In the genomic region with DNA sequence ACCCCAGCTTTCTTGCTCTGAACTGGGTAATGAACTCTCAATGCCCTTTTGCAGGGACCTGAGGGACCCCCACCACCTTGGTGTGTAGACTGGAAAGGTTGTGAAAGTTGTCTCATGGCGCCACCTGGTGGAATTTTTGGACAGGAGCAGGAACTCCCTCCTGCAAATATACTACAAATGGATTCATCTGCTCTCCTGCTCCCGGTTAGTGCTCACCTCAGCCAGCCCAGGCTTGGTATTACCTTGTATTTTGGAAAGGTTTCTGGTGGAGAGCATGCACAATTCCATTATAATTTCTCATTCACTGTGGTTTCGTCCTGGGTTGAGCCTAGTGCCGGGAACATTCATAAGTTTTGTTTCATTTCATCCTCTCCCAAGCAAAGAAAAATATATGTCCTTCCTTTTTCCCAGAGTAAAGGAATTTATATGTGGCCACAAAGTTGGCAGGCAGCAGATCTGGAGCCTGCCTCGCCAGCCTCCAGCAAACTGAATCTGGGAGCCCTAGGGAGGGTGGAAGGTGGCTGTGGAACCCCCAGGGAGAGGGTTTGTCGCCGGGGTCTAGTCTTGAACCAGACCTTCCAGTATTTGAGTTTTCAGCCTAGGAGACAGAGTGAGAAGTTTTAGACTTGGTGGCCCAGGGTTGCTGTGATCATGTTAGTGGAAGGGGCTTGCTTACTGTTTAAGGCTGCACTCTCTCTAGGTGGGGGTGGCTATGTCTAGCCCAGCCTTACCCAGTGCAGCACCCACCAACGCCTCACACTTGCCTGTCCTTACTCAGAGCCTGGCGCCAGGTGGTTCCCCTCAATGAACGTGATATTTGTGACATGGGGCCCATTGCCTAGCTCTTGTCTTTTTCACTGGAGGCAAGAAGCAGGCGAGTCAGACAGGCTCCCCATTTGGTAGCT, we compare ENCODE assay signal across 8 cellular contexts. TPM values are rescaled to one million over a fixed set of nuclear protein-coding genes. Genes with fewer than 3 reads are reported as not detected.
DNase-seq lines count a peak whose midpoint lies in the region; ATAC-seq, FAIRE-seq and TF ChIP-seq lines count a peak whose summit lies in the region.

No MANE protein-coding gene starts in this region.

- ATAC-seq in GM18505 (IDR thresholded peaks at IDR 0.05; ENCODE audit: unreplicated experiment) = no peak

- no peaks in the 10 kb centered on the region for H3K9me2 ChIP-seq in hepatocyte (replicated peaks; ENCODE audit: insufficient read depth)

- FAIRE-seq in astrocyte (lab: Jason Lieb, UNC) = no peak

- H3K36me3 ChIP-seq in KMS-11 (ENCODE audit: insufficient read depth) (no peaks in the 10 kb centered on the region), astrocyte (ENCODE audit: insufficient read depth, low read length) (no peaks in the 10 kb centered on the region), hepatocyte (replicated peaks; ENCODE audit: insufficient read depth, low read depth) (no peaks in the 10 kb centered on the region), sigmoid colon (no peaks in the 10 kb centered on the region)

- H3K27me3 ChIP-seq in KMS-11 (ENCODE audit: insufficient read depth, low read depth) = peaks cover 7% of the 10 kb centered on the region; the same call in 1 of the 2 replicates
- H3K27me3 ChIP-seq in astrocyte (ENCODE audit: insufficient read depth, low read length) = peaks cover 34% of the 10 kb centered on the region
- no peaks in the 10 kb centered on the region for H3K27me3 ChIP-seq in hepatocyte
- H3K27me3 ChIP-seq in sigmoid colon = peaks cover 0 to 4% (median 0%) of the 10 kb centered on the region in 3 donors

- H3K27ac ChIP-seq in KMS-11 (no peak overlapping the region), astrocyte (ENCODE audit: low read depth, low read length) (no peak overlapping the region), hepatocyte (no peak overlapping the region), sigmoid colon (no peak overlapping the region)

- H3K36me3 Mint-ChIP-seq in astrocyte (ENCODE audit: low read depth, unreplicated experiment) = no peaks in the 10 kb centered on the region

- H3K9ac ChIP-seq in KMS-11 (no peak overlapping the region), astrocyte (ENCODE audit: low read length) (no peak overlapping the region)

- H3K4me1 ChIP-seq in KMS-11 (ENCODE audit: low read depth, poor library complexity, severe bottlenecking) = no peaks in the 10 kb centered on the region
- no peaks in the 10 kb centered on the region for H3K4me1 ChIP-seq in astrocyte (ENCODE audit: insufficient read depth, low read length)
- no peaks in the 10 kb centered on the region for H3K4me1 ChIP-seq in hepatocyte (ENCODE audit: insufficient read depth)
- H3K4me1 ChIP-seq in sigmoid colon = no peaks in the 10 kb centered on the region

- peak; percentile 93 for TF ChIP-seq CTCF in KMS-11 (conservative IDR thresholded peaks at IDR 0.05; ENCODE audit: low read depth, low read length)
- peak; percentile 82 for TF ChIP-seq CTCF in astrocyte (IDR thresholded peaks at IDR 0.05; ENCODE audit: insufficient read depth, low read depth, low read length)
- TF ChIP-seq CTCF in hepatocyte (IDR thresholded peaks at IDR 0.05; ENCODE audit: poor library complexity) = peak; percentile 91
- peak; percentile 63 to 84 (median 76) for TF ChIP-seq CTCF in sigmoid colon (IDR thresholded peaks at IDR 0.05)

- H3K9me3 ChIP-seq in astrocyte (ENCODE audit: insufficient read depth, low read depth, low read length) = no peaks in the 10 kb centered on the region
- H3K9me3 ChIP-seq in hepatocyte (ENCODE audit: low read depth) = no peaks in the 10 kb centered on the region
- no peaks in the 10 kb centered on the region for H3K9me3 ChIP-seq in sigmoid colon

- TF ChIP-seq EP300 in sigmoid colon (IDR thresholded peaks at IDR 0.05) = no peak

- H3K79me2 ChIP-seq in KMS-11 (ENCODE audit: insufficient read depth, low read depth) (no peaks in the 10 kb centered on the region), astrocyte (ENCODE audit: insufficient read depth, low read length) (no peaks in the 10 kb centered on the region), hepatocyte (no peaks in the 10 kb centered on the region)

- H3K4me3 ChIP-seq in KMS-11 (IDR thresholded peaks at IDR 0.05; ENCODE audit: insufficient read depth, low read depth, low read length) (no peak overlapping the region), astrocyte (ENCODE audit: insufficient read depth, low read depth, low read length) (no peak overlapping the region), hepatocyte (no peak overlapping the region), sigmoid colon (no peak overlapping the region)

- H3K27ac Mint-ChIP-seq in astrocyte (ENCODE audit: unreplicated experiment) = no peak overlapping the region

- H2AFZ ChIP-seq in KMS-11 (ENCODE audit: low read depth) = no peak overlapping the region
- no peak overlapping the region for H2AFZ ChIP-seq in astrocyte (ENCODE audit: low read depth, low read length)
- no peak overlapping the region for H2AFZ ChIP-seq in hepatocyte

- no peak overlapping the region for H3K4me3 Mint-ChIP-seq in astrocyte (ENCODE audit: unreplicated experiment)

- peaks cover 44% of the 10 kb centered on the region for H3K27me3 Mint-ChIP-seq in astrocyte (ENCODE audit: low read depth, unreplicated experiment)

- H3K4me1 Mint-ChIP-seq in astrocyte (ENCODE audit: low read depth, unreplicated experiment) = peaks cover 5% of the 10 kb centered on the region

- 57% methylated on average over 11 of the region's 11 CpGs for WGBS in hepatocyte (ENCODE audit: low lambda C conversion rate, missing lambda C conversion rate)
- WGBS in sigmoid colon, 2 donors = 47 to 55% methylated on average over 11 of the region's 11 CpGs

- H3K4me2 ChIP-seq in KMS-11 (no peak overlapping the region), astrocyte (ENCODE audit: low read length) (no peak overlapping the region), hepatocyte (no peak overlapping the region)

- H3K9me3 Mint-ChIP-seq in astrocyte (ENCODE audit: unreplicated experiment) = no peaks in the 10 kb centered on the region

- no peak for TF ChIP-seq POLR2A in sigmoid colon (IDR thresholded peaks at IDR 0.05)
- TF ChIP-seq POLR2A in GM18505 (IDR thresholded peaks at IDR 0.05; ENCODE audit: borderline replicate concordance, extremely low read depth, insufficient read depth, insufficient read length) = no peak

- DNase-seq in DMS153 treated with DMSO at 0.1 percent for 48 hours (lab: John Stamatoyannopoulos, UW; ENCODE audit: unreplicated experiment) (peak; percentile 15), T-helper 9 cell (peak; percentile 67), astrocyte (ENCODE audit: low read depth) (peak; percentile 18), hepatocyte (ENCODE audit: low spot score) (peak; percentile 80), sigmoid colon (peak; percentile 41), NCI-H187 (lab: John Stamatoyannopoulos, UW) (no peak)

- no peaks in the 10 kb centered on the region for H4K20me1 ChIP-seq in KMS-11 (ENCODE audit: insufficient read depth)
- no peaks in the 10 kb centered on the region for H4K20me1 ChIP-seq in astrocyte (ENCODE audit: insufficient read depth, low read length)
- no peaks in the 10 kb centered on the region for H4K20me1 ChIP-seq in hepatocyte (ENCODE audit: insufficient read depth, poor library complexity, severe bottlenecking)

- intact Hi-C loops in sigmoid colon (cut with DNase I) = loop anchor here (2.0 to 10.0 kb wide), 4 partner anchors 125 to 402 kb away; partner anchors contain the start of gene COL13A1

RNA-seq across cellular contexts. Expression of gene FAM241B, which starts 9.5 kb away (rescaled TPM):
- total RNA-seq in astrocyte = 3.1 and 4.4 TPM in 2 replicates
- 3.7 TPM in 2 replicates for total RNA-seq in hepatocyte
- 13.7 and 14.7 TPM in 2 replicates for polyA plus RNA-seq in hepatocyte
- total RNA-seq in sigmoid colon = 1 to 10 TPM; 3.0 to 6.3 (median 3.5) TPM
- 1 to 10 TPM; 2.5 to 6.9 (median 4.2) TPM for polyA plus RNA-seq in sigmoid colon

Comparison
In these comparisons a context has a peak if more than half of its experiments do, and no peak if none do; other contexts are left out.
1. DNase-seq: peak in DMS153 treated with DMSO at 0.1 percent for 48 hours (single experiment), T-helper 9 cell (single experiment), astrocyte (single experiment), hepatocyte (single experiment) and sigmoid colon (single experiment); none in NCI-H187 (0 of 2).
2. Peak in every context shown above with its lines, with median percentiles within 50 percentile points of each other: CTCF ChIP-seq.